10 cellular contexts compared by ENCODE assay signal in genomic region chrX:103309860-103310591, GRCh38. TPM values are rescaled to one million over a fixed set of nuclear protein-coding genes. Genes with fewer than 3 reads are reported as not detected.
DNase-seq lines count a peak whose midpoint lies in the region; ATAC-seq and TF ChIP-seq lines count a peak whose summit lies in the region.
"Had no signal": no experiment of that assay in that cellular context is flagged by ENCODE, and none has a peak within 500 bp of the region (broad histone marks: within the 10 kb centered on the region; RNA-seq: fewer than 3 reads in every experiment).

No MANE protein-coding gene starts in this region.

- H3K27me3 Mint-ChIP-seq in activated CD4-positive, alpha-beta memory T cell treated with anti-CD3 and anti-CD28 coated beads, Interleukin-2, amount 10 ng/mL, durations not matched to agents 7 days and 5 days = no peaks in the 10 kb centered on the region
- H3K27me3 Mint-ChIP-seq in stimulated activated naive B cell treated with anti-CD40 and anti-IgM and Interleukin-4, amounts not matched to agents 10 μg/mL and 1 μg/mL and 100 μg/mL, for 72 hours = peaks cover 0 to 8% of the 10 kb centered on the region in 2 donors

- POLR2A ChIA-PET in activated CD4-positive, alpha-beta memory T cell treated with anti-CD3 and anti-CD28 coated beads, Interleukin-2, amount 10 ng/mL, durations not matched to agents 7 days and 5 days (lab: Charles Lee) = no interaction called here

- peak; percentile 13 to 26 for ATAC-seq in stimulated activated naive B cell treated with anti-CD40 and anti-IgM and Interleukin-4, amounts not matched to agents 10 μg/mL and 1 μg/mL and 100 μg/mL, for 72 hours (replicated peaks)
- no peak for ATAC-seq in HG03442 (IDR thresholded peaks at IDR 0.05; ENCODE audit: unreplicated experiment)

- no peak for TF ChIP-seq CTCF in GM10266 (IDR thresholded peaks at IDR 0.05; ENCODE audit: control insufficient read depth, insufficient read depth, low read depth, missing control alignments)

- no peaks in the 10 kb centered on the region for H3K9me3 Mint-ChIP-seq in activated CD4-positive, alpha-beta memory T cell treated with anti-CD3 and anti-CD28 coated beads, Interleukin-2, amount 10 ng/mL, durations not matched to agents 7 days and 5 days
- no peaks in the 10 kb centered on the region for H3K9me3 Mint-ChIP-seq in stimulated activated naive B cell treated with anti-CD40 and anti-IgM and Interleukin-4, amounts not matched to agents 10 μg/mL and 1 μg/mL and 100 μg/mL, for 72 hours
- H3K9me3 Mint-ChIP-seq: natural killer cell treated with Interleukin-12 subunit alpha and Interleukin-12 subunit beta and Interleukin-15 and Interleukin-18, amount 100 ng/mL, for 72 hours had no signal

- peak overlapping the region; percentile 87 for H3K9ac ChIP-seq in iPS-18a (ENCODE audit: low read length)

- H3K36me3 ChIP-seq in iPS-18a (ENCODE audit: control insufficient read depth, low read depth, low read length) = peaks cover 11% of the 10 kb centered on the region
- H3K36me3 ChIP-seq: SJSA1 had no signal

- peak; percentile 14 for DNase-seq in NCI-H82 (lab: John Stamatoyannopoulos, UW)
- no peak for DNase-seq in NCI-H82 treated with DMSO at 0.1 percent for 48 hours (lab: John Stamatoyannopoulos, UW; ENCODE audit: unreplicated experiment)
- DNase-seq in activated CD4-positive, alpha-beta memory T cell treated with anti-CD3 and anti-CD28 coated beads, Interleukin-2, amount 10 ng/mL, durations not matched to agents 7 days and 5 days = no peak
- DNase-seq in stimulated activated naive B cell treated with anti-CD40 and anti-IgM and Interleukin-4, amounts not matched to agents 10 μg/mL and 1 μg/mL and 100 μg/mL, for 72 hours = no peak
- no peak for DNase-seq in NCI-H2196 treated with DMSO at 0.1 percent for 48 hours (lab: John Stamatoyannopoulos, UW; ENCODE audit: unreplicated experiment)
- no peak for DNase-seq in GM10266 (ENCODE audit: extremely low spot score)

- CTCF ChIA-PET in activated CD4-positive, alpha-beta memory T cell treated with anti-CD3 and anti-CD28 coated beads, Interleukin-2, amount 10 ng/mL, durations not matched to agents 7 days and 5 days (lab: Charles Lee) = no interaction called here

- H3K9me3 ChIP-seq in iPS-18a (ENCODE audit: control insufficient read depth, low read depth, low read length) = no peaks in the 10 kb centered on the region
- H3K9me3 ChIP-seq: SJSA1 had no signal

- H3K27me3 ChIP-seq in iPS-18a (ENCODE audit: control insufficient read depth, insufficient read depth, low read length) = no peaks in the 10 kb centered on the region

- no peaks in the 10 kb centered on the region for H3K36me3 Mint-ChIP-seq in activated CD4-positive, alpha-beta memory T cell treated with anti-CD3 and anti-CD28 coated beads, Interleukin-2, amount 10 ng/mL, durations not matched to agents 7 days and 5 days (ENCODE audit: low read depth)
- H3K36me3 Mint-ChIP-seq in stimulated activated naive B cell treated with anti-CD40 and anti-IgM and Interleukin-4, amounts not matched to agents 10 μg/mL and 1 μg/mL and 100 μg/mL, for 72 hours = no peaks in the 10 kb centered on the region
- H3K36me3 Mint-ChIP-seq: natural killer cell treated with Interleukin-12 subunit alpha and Interleukin-12 subunit beta and Interleukin-15 and Interleukin-18, amount 100 ng/mL, for 72 hours had no signal

- no peak overlapping the region for H3K27ac Mint-ChIP-seq in activated CD4-positive, alpha-beta memory T cell treated with anti-CD3 and anti-CD28 coated beads, Interleukin-2, amount 10 ng/mL, durations not matched to agents 7 days and 5 days
- no peak overlapping the region for H3K27ac Mint-ChIP-seq in stimulated activated naive B cell treated with anti-CD40 and anti-IgM and Interleukin-4, amounts not matched to agents 10 μg/mL and 1 μg/mL and 100 μg/mL, for 72 hours
- H3K27ac Mint-ChIP-seq: natural killer cell treated with Interleukin-12 subunit alpha and Interleukin-12 subunit beta and Interleukin-15 and Interleukin-18, amount 100 ng/mL, for 72 hours had no signal

- H3K4me3 Mint-ChIP-seq in activated CD4-positive, alpha-beta memory T cell treated with anti-CD3 and anti-CD28 coated beads, Interleukin-2, amount 10 ng/mL, durations not matched to agents 7 days and 5 days = peak overlapping the region; percentile 35
- H3K4me3 Mint-ChIP-seq in stimulated activated naive B cell treated with anti-CD40 and anti-IgM and Interleukin-4, amounts not matched to agents 10 μg/mL and 1 μg/mL and 100 μg/mL, for 72 hours = peak overlapping the region in 1 of 2 donors; percentile 86

- H3K4me1 Mint-ChIP-seq in activated CD4-positive, alpha-beta memory T cell treated with anti-CD3 and anti-CD28 coated beads, Interleukin-2, amount 10 ng/mL, durations not matched to agents 7 days and 5 days = peaks cover 4% of the 10 kb centered on the region
- H3K4me1 Mint-ChIP-seq in stimulated activated naive B cell treated with anti-CD40 and anti-IgM and Interleukin-4, amounts not matched to agents 10 μg/mL and 1 μg/mL and 100 μg/mL, for 72 hours = no peaks in the 10 kb centered on the region

- H3K27ac ChIP-seq in iPS-18a (ENCODE audit: low read length) = no peak overlapping the region
- H3K27ac ChIP-seq: SJSA1 had no signal

- peaks cover 6% of the 10 kb centered on the region for H3K4me1 ChIP-seq in iPS-18a (ENCODE audit: control insufficient read depth, low read depth, low read length)
- H3K4me1 ChIP-seq: SJSA1 had no signal

- H3K4me3 ChIP-seq in iPS-18a (ENCODE audit: low read length) = peak overlapping the region; percentile 86
- H3K4me3 ChIP-seq: SJSA1 had no signal

RNA-seq across cellular contexts. Expression of gene BEX2, which starts 0.8 kb away (rescaled TPM):
- total RNA-seq in activated CD4-positive, alpha-beta memory T cell treated with anti-CD3 and anti-CD28 coated beads, Interleukin-2, amount 10 ng/mL, durations not matched to agents 7 days and 5 days = 1 to 10 TPM; 8.1 to 9.3 TPM
- total RNA-seq: SJSA1 had no signal

RNA-seq across cellular contexts. Expression of gene TCEAL7, which starts 20.0 kb away (rescaled TPM):
- total RNA-seq in activated CD4-positive, alpha-beta memory T cell treated with anti-CD3 and anti-CD28 coated beads, Interleukin-2, amount 10 ng/mL, durations not matched to agents 7 days and 5 days = not detected
- total RNA-seq: natural killer cell treated with Interleukin-12 subunit alpha and Interleukin-12 subunit beta and Interleukin-15 and Interleukin-18, amount 100 ng/mL, for 72 hours; SJSA1 had no signal

RNA-seq across cellular contexts. Expression of gene TCEAL5, which starts 33.5 kb away (rescaled TPM):
- total RNA-seq in activated CD4-positive, alpha-beta memory T cell treated with anti-CD3 and anti-CD28 coated beads, Interleukin-2, amount 10 ng/mL, durations not matched to agents 7 days and 5 days = not detected
- total RNA-seq: natural killer cell treated with Interleukin-12 subunit alpha and Interleukin-12 subunit beta and Interleukin-15 and Interleukin-18, amount 100 ng/mL, for 72 hours; SJSA1 had no signal

RNA-seq across cellular contexts. Expression of gene TCEAL9, which starts 46.3 kb away (rescaled TPM):
- total RNA-seq in activated CD4-positive, alpha-beta memory T cell treated with anti-CD3 and anti-CD28 coated beads, Interleukin-2, amount 10 ng/mL, durations not matched to agents 7 days and 5 days = 1 to 10 TPM in 1 of 2 experiments, under 1 TPM in 1; 0.50 to 1.0 TPM

RNA-seq across cellular contexts. Expression of gene TCEAL8, which starts 55.1 kb away (rescaled TPM):
- 10 to 100 TPM; 41.9 to 42.6 TPM for total RNA-seq in activated CD4-positive, alpha-beta memory T cell treated with anti-CD3 and anti-CD28 coated beads, Interleukin-2, amount 10 ng/mL, durations not matched to agents 7 days and 5 days
